Comparison of ENCODE assay signal across 17 cellular contexts in genomic region chr13:98390086-98390697, GRCh38.
DNase-seq lines count a peak whose midpoint lies in the region; ATAC-seq and TF ChIP-seq lines count a peak whose summit lies in the region.
"Had no signal": no experiment of that assay in that cellular context is flagged by ENCODE, and none has a peak within 500 bp of the region (broad histone marks: within the 10 kb centered on the region; RNA-seq: fewer than 3 reads in every experiment).

No MANE protein-coding gene starts in this region.

- no peak overlapping the region for H2BK12ac ChIP-seq in mesenchymal stem cell (ENCODE audit: low read length in 2 of 2)

- H3K79me1 ChIP-seq in mesenchymal stem cell (replicated peaks; ENCODE audit: low read length, poor library complexity, severe bottlenecking) = peaks cover 21% of the 10 kb centered on the region

- H2BK15ac ChIP-seq in mesenchymal stem cell (ENCODE audit: low read depth, poor library complexity, severe bottlenecking) = no peak overlapping the region

- peak overlapping the region; percentile 50 for H3K4me2 ChIP-seq in OCI-LY3 (ENCODE audit: low read length)
- no peak overlapping the region for H3K4me2 ChIP-seq in mesenchymal stem cell (ENCODE audit: low read length, poor library complexity, severe bottlenecking)
- H3K4me2 ChIP-seq: PC-9 had no signal

- TF ChIP-seq CTCF in AG10803 (conservative IDR thresholded peaks at IDR 0.05; ENCODE audit: low read length) (no peak), OCI-LY3 (IDR thresholded peaks at IDR 0.05; ENCODE audit: low read depth, low read length) (no peak)

- H3K27ac ChIP-seq in OCI-LY3 (ENCODE audit: low read length) = no peak overlapping the region
- no peak overlapping the region for H3K27ac ChIP-seq in mesenchymal stem cell (ENCODE audit: low read length, poor library complexity, severe bottlenecking)
- H3K27ac ChIP-seq: PC-9, vagina had no signal

- no peak overlapping the region for H4K91ac ChIP-seq in mesenchymal stem cell (ENCODE audit: low read length)

- H3K18ac ChIP-seq in mesenchymal stem cell (ENCODE audit: low read depth in 1 of 2, low read length in 2 of 2) = no peak overlapping the region

- H3K9me3 ChIP-seq in OCI-LY3 (ENCODE audit: insufficient read depth, low read length) (no peaks in the 10 kb centered on the region), mesenchymal stem cell (ENCODE audit: control insufficient read depth, low read length) (no peaks in the 10 kb centered on the region)
- H3K9me3 ChIP-seq: vagina had no signal

- no peak for ATAC-seq in GM18867 (IDR thresholded peaks at IDR 0.05; ENCODE audit: unreplicated experiment)

- no peaks in the 10 kb centered on the region for H4K20me1 ChIP-seq in OCI-LY3 (ENCODE audit: insufficient read depth, low read length)

- H3K79me2 ChIP-seq in OCI-LY3 (ENCODE audit: low read length) = no peaks in the 10 kb centered on the region

- H3K14ac ChIP-seq in mesenchymal stem cell (ENCODE audit: low read length in 2 of 2) = no peak overlapping the region

- no peak overlapping the region for H3K4me3 ChIP-seq in AG10803 (ENCODE audit: low read length)
- H3K4me3 ChIP-seq in OCI-LY3 (ENCODE audit: low read length) = no peak overlapping the region
- H3K4me3 ChIP-seq in mesenchymal stem cell (ENCODE audit: insufficient read depth in 1 of 2, low read depth in 1 of 2, low read length in 2 of 2) = no peak overlapping the region
- H3K4me3 ChIP-seq: coronary artery, PC-9, vagina had no signal

- H4K8ac ChIP-seq in mesenchymal stem cell (ENCODE audit: low read length) = no peak overlapping the region

- H3K4me1 ChIP-seq in OCI-LY3 (ENCODE audit: low read length) = peaks cover 27% of the 10 kb centered on the region
- peaks cover 2% of the 10 kb centered on the region for H3K4me1 ChIP-seq in mesenchymal stem cell (ENCODE audit: control insufficient read depth, insufficient read depth, low read depth, low read length)
- H3K4me1 ChIP-seq: vagina had no signal

- H2AK5ac ChIP-seq in mesenchymal stem cell (ENCODE audit: low read length, severe bottlenecking) = no peak overlapping the region

- H2BK120ac ChIP-seq in mesenchymal stem cell (ENCODE audit: low read depth, low read length) = no peak overlapping the region

- H3K9ac ChIP-seq in OCI-LY3 (ENCODE audit: low read length) (no peak overlapping the region), mesenchymal stem cell (ENCODE audit: low read length) (peak overlapping the region; percentile 48)

- DNase-seq in AG10803 (ENCODE audit: low read depth) = peak; percentile 72
- DNase-seq in fibroblast of peridontal ligament (ENCODE audit: extremely low read depth) = peak; percentile 46
- DNase-seq in mesenchymal stem cell = peak; percentile 56
- no peak for DNase-seq in effector CD8-positive, alpha-beta T cell (lab: John Stamatoyannopoulos, UW)
- DNase-seq in GM19238 (ENCODE audit: insufficient read length, low spot score) = no peak
- no peak for DNase-seq in NOMO-1 (lab: John Stamatoyannopoulos, UW; ENCODE audit: unreplicated experiment in 2 of 2)
- DNase-seq: activated CD4-positive, alpha-beta T cell treated with anti-CD3 and anti-CD28 coated beads for 48 hours; activated CD8-positive, alpha-beta memory T cell treated with anti-CD3 and anti-CD28 coated beads, Interleukin-2, amount 50 U/mL, for 4 hours; activated effector memory CD4-positive, alpha-beta T cell treated with anti-CD3 and anti-CD28 coated beads, Interleukin-2, amount 50 U/mL, for 16 hours; glutamatergic neuron; NCI-H1694 treated with DMSO at 0.1 percent for 48 hours; NCI-H510A treated with DMSO at 0.1 percent for 48 hours; PC-9 had no signal

- no peak overlapping the region for H2BK5ac ChIP-seq in mesenchymal stem cell (ENCODE audit: low read depth, low read length, poor library complexity, severe bottlenecking)

- no peaks in the 10 kb centered on the region for H3K27me3 ChIP-seq in OCI-LY3 (ENCODE audit: low read depth, low read length)
- H3K27me3 ChIP-seq in mesenchymal stem cell (ENCODE audit: control insufficient read depth in 1 of 2, insufficient read depth in 1 of 2, low read length in 2 of 2) = no peaks in the 10 kb centered on the region
- H3K27me3 ChIP-seq: vagina had no signal

- H3K36me3 ChIP-seq in OCI-LY3 (replicated peaks; ENCODE audit: low read depth, low read length) (no peaks in the 10 kb centered on the region), mesenchymal stem cell (ENCODE audit: control insufficient read depth in 1 of 2, insufficient read depth in 2 of 2, low read depth in 1 of 2, low read length in 2 of 2) (peaks cover 57 to 76% of the 10 kb centered on the region in 2 experiments)

- 97% methylated on average over 11 of the region's 11 CpGs for WGBS in mesenchymal stem cell

- H3K4ac ChIP-seq in mesenchymal stem cell (ENCODE audit: low read depth in 1 of 2, low read length in 2 of 2) = no peak overlapping the region

- H2AFZ ChIP-seq in OCI-LY3 (ENCODE audit: low read depth, low read length) = no peak overlapping the region
- H2AFZ ChIP-seq in mesenchymal stem cell (ENCODE audit: low read depth, low read length) = no peak overlapping the region
- H2AFZ ChIP-seq: PC-9 had no signal

- no peak overlapping the region for H3K23ac ChIP-seq in mesenchymal stem cell (ENCODE audit: low read length in 2 of 2)

Comparison
In these comparisons a context has a peak if more than half of its experiments do, and no peak if none do; other contexts are left out.
1. DNase-seq: peak in AG10803 (single experiment), fibroblast of peridontal ligament (single experiment) and mesenchymal stem cell (single experiment); none in effector CD8-positive, alpha-beta T cell (single experiment), GM19238 (single experiment) and NOMO-1 (0 of 2).